15 cellular contexts compared by ENCODE assay signal in the genomic region with DNA sequence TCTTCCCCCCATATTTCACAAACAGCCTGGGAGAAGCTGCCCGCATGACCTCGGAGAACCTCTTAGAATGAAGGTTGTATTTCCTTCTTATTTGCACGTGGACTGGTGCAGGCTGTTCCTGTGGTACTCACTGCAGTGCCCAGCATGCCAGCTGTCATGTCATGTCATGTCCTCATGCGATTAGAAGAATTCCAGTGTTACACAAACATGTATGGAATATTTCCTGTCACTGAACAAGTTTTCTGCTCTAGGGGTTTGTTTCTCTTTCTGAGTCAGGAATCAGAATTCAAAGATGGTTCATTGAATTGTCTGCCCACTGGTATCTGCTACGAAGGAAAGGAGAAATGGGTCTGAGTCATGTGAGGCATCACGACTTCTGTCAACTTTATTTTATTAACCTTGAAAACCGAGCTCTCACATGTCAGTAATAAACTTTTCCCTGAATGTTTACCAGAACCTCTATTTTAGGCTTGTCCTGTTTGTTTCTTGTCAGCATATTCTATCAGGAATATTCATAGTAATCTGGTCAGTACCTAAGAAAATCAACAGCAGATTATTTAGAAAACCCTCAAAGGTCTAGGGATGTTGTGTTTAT.
"Had no signal": no experiment of that assay in that cellular context is flagged by ENCODE, and none has a peak within 500 bp of the region (broad histone marks: within the 10 kb centered on the region; RNA-seq: fewer than 3 reads in every experiment).

No MANE protein-coding gene starts in this region.

- H3K36me3 ChIP-seq: ascending aorta, thyroid gland had no signal

- H3K27ac ChIP-seq: ascending aorta, coronary artery, skin epidermis, thyroid gland had no signal

- H3K4me3 ChIP-seq: ascending aorta, coronary artery, skin epidermis, thyroid gland had no signal

- DNase-seq: activated CD4-positive, alpha-beta T cell treated with anti-CD3 and anti-CD28 coated beads for 4 hours; activated CD8-positive, alpha-beta memory T cell treated with anti-CD3 and anti-CD28 coated beads, Interleukin-2, amount 50 U/mL, for 48 hours; activated CD8-positive, alpha-beta T cell treated with anti-CD3 and anti-CD28 coated beads, Interleukin-2, amount 10 ng/mL, durations not matched to agents 7 days and 5 days; activated naive CD4-positive, alpha-beta T cell; caudate nucleus; effector CD4-positive, alpha-beta T cell; hippocampal formation; left colon; nucleus accumbens; thyroid gland had no signal

- H3K9me3 ChIP-seq: ascending aorta, thyroid gland had no signal

- H3K27ac Mint-ChIP-seq: activated CD8-positive, alpha-beta T cell treated with anti-CD3 and anti-CD28 coated beads, Interleukin-2, amount 10 ng/mL, durations not matched to agents 7 days and 5 days; progenitor cell of endocrine pancreas had no signal

- ATAC-seq: activated CD8-positive, alpha-beta T cell treated with anti-CD3 and anti-CD28 coated beads, Interleukin-2, amount 10 ng/mL, durations not matched to agents 7 days and 5 days; left colon; natural killer cell treated with Interleukin-12 subunit alpha and Interleukin-12 subunit beta and Interleukin-15 and Interleukin-18, amount 100 ng/mL, for 72 hours had no signal

- H3K4me3 Mint-ChIP-seq: activated CD8-positive, alpha-beta T cell treated with anti-CD3 and anti-CD28 coated beads, Interleukin-2, amount 10 ng/mL, durations not matched to agents 7 days and 5 days; natural killer cell treated with Interleukin-12 subunit alpha and Interleukin-12 subunit beta and Interleukin-15 and Interleukin-18, amount 100 ng/mL, for 72 hours had no signal

- H3K4me1 ChIP-seq: thyroid gland had no signal

- H3K36me3 Mint-ChIP-seq: natural killer cell treated with Interleukin-12 subunit alpha and Interleukin-12 subunit beta and Interleukin-15 and Interleukin-18, amount 100 ng/mL, for 72 hours had no signal

- H3K27me3 ChIP-seq: ascending aorta, thyroid gland had no signal
